ENCODE assay signal across 9 cellular contexts in the genomic region with DNA sequence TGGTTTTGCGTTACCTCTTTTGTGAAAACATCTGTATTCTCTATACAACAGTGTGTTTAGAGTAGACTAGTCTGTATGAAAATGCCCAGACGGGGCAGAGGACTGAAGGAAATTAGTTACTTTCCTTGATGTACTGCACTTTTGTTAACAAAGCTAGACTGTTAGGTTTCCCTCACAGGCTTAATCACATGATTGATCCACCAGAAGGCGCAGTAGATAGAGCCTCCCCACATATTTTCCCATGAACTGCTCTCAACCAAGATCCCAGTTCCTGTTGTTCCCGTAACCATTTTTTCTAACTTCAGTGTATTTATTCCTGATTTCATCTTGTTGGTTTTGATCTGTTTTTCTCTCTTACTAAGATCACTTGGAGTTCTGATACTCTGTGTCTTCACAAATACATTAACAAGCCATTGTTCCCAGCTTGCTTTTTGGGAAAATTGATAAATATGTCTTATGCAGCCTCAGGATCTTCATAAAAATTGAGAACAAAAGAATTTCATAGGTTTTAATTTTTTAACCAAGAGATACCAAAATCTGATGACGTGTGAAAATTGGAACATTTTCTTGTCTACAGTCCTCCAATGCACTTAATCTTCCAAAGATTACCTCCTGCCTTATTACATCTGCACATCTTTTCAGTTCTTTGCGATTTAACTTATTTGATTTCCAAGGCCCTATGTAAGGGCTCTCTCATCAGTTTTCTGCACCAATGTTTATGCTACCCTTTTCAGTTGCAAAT. TPM values are rescaled to one million over a fixed set of nuclear protein-coding genes. Genes with fewer than 3 reads are reported as not detected.
DNase-seq lines count a peak whose midpoint lies in the region; TF ChIP-seq lines count a peak whose summit lies in the region.
"Had no signal": no experiment of that assay in that cellular context is flagged by ENCODE, and none has a peak within 500 bp of the region (broad histone marks: within the 10 kb centered on the region; RNA-seq: fewer than 3 reads in every experiment).

No MANE protein-coding gene starts in this region.

- H3K23ac ChIP-seq in mesenchymal stem cell (ENCODE audit: low read length in 2 of 2) = no peak overlapping the region

- TF ChIP-seq CTCF in A673 (conservative IDR thresholded peaks at IDR 0.05; ENCODE audit: low read depth, low read length) = 0 out of 2 replicates have a peak, but pooled peaks have one; percentile 18

- H3K79me1 ChIP-seq in mesenchymal stem cell (replicated peaks; ENCODE audit: low read length, poor library complexity, severe bottlenecking) = peaks cover 24% of the 10 kb centered on the region

- H3K9ac ChIP-seq in mesenchymal stem cell (ENCODE audit: low read length) = peak overlapping the region; percentile 33

- H3K4me1 ChIP-seq in A673 (ENCODE audit: insufficient read depth, low read length, poor library complexity, severe bottlenecking) (peaks cover 4% of the 10 kb centered on the region), HAP-1 (peaks cover 20% of the 10 kb centered on the region), mesenchymal stem cell (ENCODE audit: control insufficient read depth, insufficient read depth, low read depth, low read length) (peaks cover 1% of the 10 kb centered on the region)

- no peak overlapping the region for H3K27ac ChIP-seq in A673 (ENCODE audit: low read depth, low read length, poor library complexity, severe bottlenecking)
- H3K27ac ChIP-seq in mesenchymal stem cell (ENCODE audit: low read length, poor library complexity, severe bottlenecking) = no peak overlapping the region

- H2BK15ac ChIP-seq in mesenchymal stem cell (ENCODE audit: low read depth, poor library complexity, severe bottlenecking) = no peak overlapping the region

- H3K4ac ChIP-seq in mesenchymal stem cell (ENCODE audit: low read depth in 1 of 2, low read length in 2 of 2) = no peak overlapping the region

- H3K4me2 ChIP-seq in mesenchymal stem cell (ENCODE audit: low read length, poor library complexity, severe bottlenecking) = no peak overlapping the region

- H3K27me3 ChIP-seq in A673 (replicated peaks; ENCODE audit: insufficient read depth, low read depth, low read length, poor library complexity) (no peaks in the 10 kb centered on the region), HAP-1 (ENCODE audit: low read depth) (no peaks in the 10 kb centered on the region), mesenchymal stem cell (ENCODE audit: control insufficient read depth in 1 of 2, insufficient read depth in 1 of 2, low read length in 2 of 2) (no peaks in the 10 kb centered on the region)

- H3K4me3 ChIP-seq in A673 (ENCODE audit: low read depth, low read length, poor library complexity, severe bottlenecking) (no peak overlapping the region), HAP-1 (peak overlapping the region; percentile 11), mesenchymal stem cell (ENCODE audit: insufficient read depth in 1 of 2, low read depth in 1 of 2, low read length in 2 of 2) (peak overlapping the region in 1 of 2 experiments; percentile 12)

- no peak overlapping the region for H2AFZ ChIP-seq in mesenchymal stem cell (ENCODE audit: low read depth, low read length)

- no peak overlapping the region for H2BK120ac ChIP-seq in mesenchymal stem cell (ENCODE audit: low read depth, low read length)

- DNase-seq in A673 (ENCODE audit: low spot score) (no peak), HAP-1 (ENCODE audit: low spot score in 2 of 2) (peak; percentile 29 to 59), amniotic epithelial cell (ENCODE audit: low read depth) (peak; percentile 50), mesenchymal stem cell (peak; percentile 43), activated gamma-delta T cell (lab: John Stamatoyannopoulos, UW) (no peak), NCI-H1436 (lab: John Stamatoyannopoulos, UW) (no peak), amniotic stem cell (lab: John Stamatoyannopoulos, UW) (no peak), NCI-H2196 treated with DMSO at 0.1 percent for 48 hours (lab: John Stamatoyannopoulos, UW; ENCODE audit: unreplicated experiment) (no peak)
- DNase-seq: KBM-7 had no signal

- no peak overlapping the region for H4K8ac ChIP-seq in mesenchymal stem cell (ENCODE audit: low read length)

- POLR2A ChIA-PET in A673 (lab: Charles Lee; ENCODE audit: low non-redundant PET) = interaction anchor here (0.6 kb wide), 1 partner anchor 195 kb away, joined by 3 read pairs; no protein-coding TSS in a partner anchor

- 87% methylated on average over 5 of the region's 6 CpGs for WGBS in mesenchymal stem cell

- H2AK5ac ChIP-seq in mesenchymal stem cell (ENCODE audit: low read length, severe bottlenecking) = no peak overlapping the region

- H4K91ac ChIP-seq in mesenchymal stem cell (ENCODE audit: low read length) = no peak overlapping the region

- H3K9me3 ChIP-seq in A673 (ENCODE audit: low read depth, low read length, poor library complexity, severe bottlenecking) = no peaks in the 10 kb centered on the region
- no peaks in the 10 kb centered on the region for H3K9me3 ChIP-seq in HAP-1
- H3K9me3 ChIP-seq in mesenchymal stem cell (ENCODE audit: control insufficient read depth, low read length) = no peaks in the 10 kb centered on the region

- BruUV-seq in A673 (replicated peaks; lab: Mats Ljungman, UMichigan) = no TSS peak

- peak overlapping the region in 1 of 2 experiments; percentile 54 for H2BK12ac ChIP-seq in mesenchymal stem cell (ENCODE audit: low read length in 2 of 2)

- no peak overlapping the region for H2BK5ac ChIP-seq in mesenchymal stem cell (ENCODE audit: low read depth, low read length, poor library complexity, severe bottlenecking)

- in situ Hi-C loops in HAP-1 (cut with MboI; ENCODE audit: low sequenced_read_pairs) = no loop called here

- H3K14ac ChIP-seq in mesenchymal stem cell (ENCODE audit: low read length in 2 of 2) = no peak overlapping the region

- H3K36me3 ChIP-seq in A673 (ENCODE audit: insufficient read depth, low read length, poor library complexity, severe bottlenecking) (peaks cover 16% of the 10 kb centered on the region), HAP-1 (replicated peaks) (peaks cover 19% of the 10 kb centered on the region), mesenchymal stem cell (ENCODE audit: control insufficient read depth in 1 of 2, insufficient read depth in 2 of 2, low read depth in 1 of 2, low read length in 2 of 2) (peaks cover 10 to 17% of the 10 kb centered on the region in 2 experiments)

- intact Hi-C loops in A673 (cut with micrococcal nuclease; ENCODE audit: unreplicated experiment) = no loop called here

- CTCF ChIA-PET in A673 (lab: Charles Lee) = interaction anchor here (1.3 kb wide), 1 partner anchor 171 kb away, joined by 3 read pairs; no protein-coding TSS in a partner anchor

- H3K18ac ChIP-seq in mesenchymal stem cell (ENCODE audit: low read depth in 1 of 2, low read length in 2 of 2) = no peak overlapping the region

RNA-seq across cellular contexts. Expression of a gene that starts 2.9 kb away (rescaled TPM):
- 81.9 and 97.7 TPM in 2 replicates for total RNA-seq in A673 (2021)
- 35.3 TPM for polyA plus RNA-seq in mesenchymal stem cell (2013, experiment 1 of 2)
- polyA plus RNA-seq in mesenchymal stem cell (2013, experiment 2 of 2) = 39.0 TPM

RNA-seq across cellular contexts. Expression of a gene that starts 6.9 kb away (rescaled TPM):
- 172 and 174 TPM in 2 replicates for total RNA-seq in A673 (2021)
- 77.0 TPM for polyA plus RNA-seq in mesenchymal stem cell (2013, experiment 1 of 2)
- polyA plus RNA-seq in mesenchymal stem cell (2013, experiment 2 of 2) = 76.1 TPM

Comparison
In these comparisons a context has a peak if more than half of its experiments do, and no peak if none do; other contexts are left out.
1. DNase-seq: peak in HAP-1 (2 of 2), amniotic epithelial cell (single experiment) and mesenchymal stem cell (single experiment); none in A673 (single experiment), activated gamma-delta T cell (single experiment), NCI-H1436 (single experiment), amniotic stem cell (single experiment) and NCI-H2196 treated with DMSO at 0.1 percent for 48 hours (single experiment).